14 cellular contexts compared by ENCODE assay signal in the genomic region with DNA sequence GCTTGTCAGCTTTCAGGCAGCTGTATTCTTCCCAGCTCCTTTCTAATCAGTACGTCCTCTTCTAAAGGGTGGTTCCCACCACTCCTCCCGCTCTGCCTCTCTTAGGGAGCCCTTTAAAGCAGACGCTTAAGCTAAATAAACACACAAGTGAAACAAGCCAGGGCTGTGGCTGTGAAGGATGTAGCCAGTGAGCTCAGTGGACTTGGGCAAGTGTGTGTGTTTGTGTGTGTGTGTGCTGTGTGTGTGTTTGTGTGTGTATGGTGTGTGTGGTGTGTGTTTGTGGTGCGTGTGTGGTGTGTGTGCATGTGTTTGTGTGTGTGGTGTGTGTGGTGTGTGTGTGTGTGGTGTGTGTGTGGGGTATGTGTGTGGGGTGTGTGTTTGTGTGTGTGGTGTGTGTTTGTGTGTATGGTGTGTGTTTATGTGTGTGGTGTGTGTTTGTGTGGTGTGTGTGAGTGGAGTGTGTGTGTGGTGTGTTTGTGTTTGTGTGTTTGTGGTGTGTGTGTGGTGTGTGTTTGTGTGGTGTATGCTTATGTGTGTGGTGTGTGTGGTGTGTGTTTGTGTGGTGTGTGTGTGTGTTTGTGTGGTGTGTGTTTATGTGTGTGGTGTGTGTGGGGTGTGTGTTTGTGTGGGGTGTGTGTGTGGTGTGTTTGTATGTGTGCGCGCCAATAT.
DNase-seq lines count a peak whose midpoint lies in the region; ATAC-seq and TF ChIP-seq lines count a peak whose summit lies in the region.
"Had no signal": no experiment of that assay in that cellular context is flagged by ENCODE, and none has a peak within 500 bp of the region (broad histone marks: within the 10 kb centered on the region; RNA-seq: fewer than 3 reads in every experiment).

No MANE protein-coding gene starts in this region.

- intact Hi-C loops in thyroid gland (cut with DNase I), result no loop called here
- intact Hi-C loops in activated CD4-positive, alpha-beta memory T cell treated with anti-CD3 and anti-CD28 coated beads for 36 hours (cut with micrococcal nuclease), result no loop called here

- ATAC-seq in activated T-cell treated with anti-CD3 and anti-CD28 coated beads, Interleukin-2, amount 50 U/mL, for 72 hours (replicated peaks in 1 of 2), result peak in 1 of 2 donors; percentile 7
- ATAC-seq in GM18502 (IDR thresholded peaks at IDR 0.05; ENCODE audit: poor library complexity, unreplicated experiment), result no peak
- ATAC-seq: foreskin keratinocyte had no signal

- H3K27ac Mint-ChIP-seq in activated T-cell treated with anti-CD3 and anti-CD28 coated beads, Interleukin-2, amount 50 U/mL, for 72 hours, result peak overlapping the region; percentile 20
- H3K27ac Mint-ChIP-seq in T-helper 2 cell treated with Interferon-gamma antibody and Interleukin-4, amounts not matched to agents 5 μg/mL and 100 μg/mL, for 36 hours, result peak overlapping the region; percentile 76
- H3K27ac Mint-ChIP-seq in activated CD4-positive, alpha-beta memory T cell treated with anti-CD3 and anti-CD28 coated beads for 36 hours, result no peak overlapping the region

- H3K36me3 Mint-ChIP-seq in activated T-cell treated with anti-CD3 and anti-CD28 coated beads, Interleukin-2, amount 50 U/mL, for 72 hours (ENCODE audit: insufficient read depth in 2 of 2), result no peaks in the 10 kb centered on the region
- peaks cover 1% of the 10 kb centered on the region for H3K36me3 Mint-ChIP-seq in T-helper 2 cell treated with Interferon-gamma antibody and Interleukin-4, amounts not matched to agents 5 μg/mL and 100 μg/mL, for 36 hours (ENCODE audit: low read depth)
- no peaks in the 10 kb centered on the region for H3K36me3 Mint-ChIP-seq in activated CD4-positive, alpha-beta memory T cell treated with anti-CD3 and anti-CD28 coated beads for 36 hours

- peaks cover 5% of the 10 kb centered on the region for H3K4me1 ChIP-seq in hepatocyte (ENCODE audit: insufficient read depth)
- peaks cover 5 to 17% of the 10 kb centered on the region in 2 donors for H3K4me1 ChIP-seq in thyroid gland
- H3K4me1 ChIP-seq: prostate gland, tibial nerve had no signal

- POLR2A ChIA-PET in activated CD4-positive, alpha-beta memory T cell treated with anti-CD3 and anti-CD28 coated beads for 36 hours (lab: Charles Lee), result no interaction called here

- no peaks in the 10 kb centered on the region for H3K9me2 ChIP-seq in hepatocyte (replicated peaks; ENCODE audit: insufficient read depth)

- H3K4me3 ChIP-seq in hepatocyte (no peak overlapping the region), thyroid gland (replicated peaks in 1 of 3) (no peak overlapping the region)
- H3K4me3 ChIP-seq: prostate gland, tibial nerve had no signal

- peak overlapping the region; percentile 24 for H3K27ac ChIP-seq in hepatocyte
- no peak overlapping the region for H3K27ac ChIP-seq in thyroid gland
- H3K27ac ChIP-seq: foreskin keratinocyte, prostate gland, tibial nerve had no signal

- peaks cover 3 to 4% of the 10 kb centered on the region in 2 donors for H3K9me3 Mint-ChIP-seq in activated T-cell treated with anti-CD3 and anti-CD28 coated beads, Interleukin-2, amount 50 U/mL, for 72 hours
- H3K9me3 Mint-ChIP-seq in T-helper 2 cell treated with Interferon-gamma antibody and Interleukin-4, amounts not matched to agents 5 μg/mL and 100 μg/mL, for 36 hours, result peaks cover 10% of the 10 kb centered on the region
- peaks cover 3% of the 10 kb centered on the region for H3K9me3 Mint-ChIP-seq in activated CD4-positive, alpha-beta memory T cell treated with anti-CD3 and anti-CD28 coated beads for 36 hours

- no peaks in the 10 kb centered on the region for H3K27me3 Mint-ChIP-seq in activated T-cell treated with anti-CD3 and anti-CD28 coated beads, Interleukin-2, amount 50 U/mL, for 72 hours (ENCODE audit: low read depth)
- peaks cover 5% of the 10 kb centered on the region for H3K27me3 Mint-ChIP-seq in T-helper 2 cell treated with Interferon-gamma antibody and Interleukin-4, amounts not matched to agents 5 μg/mL and 100 μg/mL, for 36 hours (ENCODE audit: low read depth)
- no peaks in the 10 kb centered on the region for H3K27me3 Mint-ChIP-seq in activated CD4-positive, alpha-beta memory T cell treated with anti-CD3 and anti-CD28 coated beads for 36 hours

- H3K4me2 ChIP-seq in hepatocyte, result peak overlapping the region; percentile 47

- TF ChIP-seq CTCF in hepatocyte (IDR thresholded peaks at IDR 0.05; ENCODE audit: poor library complexity), result no peak
- TF ChIP-seq CTCF in thyroid gland (IDR thresholded peaks at IDR 0.05), result no peak

- no peak for TF ChIP-seq POLR2A in thyroid gland (IDR thresholded peaks at IDR 0.05)

- H3K79me2 ChIP-seq in hepatocyte, result no peaks in the 10 kb centered on the region

- CTCF ChIA-PET in activated CD4-positive, alpha-beta memory T cell treated with anti-CD3 and anti-CD28 coated beads for 36 hours (lab: Charles Lee), result no interaction called here

- DNase-seq in activated T-cell treated with anti-CD3 and anti-CD28 coated beads, Interleukin-2, amount 50 U/mL, for 72 hours, result no peak
- DNase-seq in activated T-cell treated with anti-CD3 and anti-CD28 coated beads for 4 hours, result no peak
- no peak for DNase-seq in T-helper 2 cell treated with Interferon-gamma antibody and Interleukin-4, amounts not matched to agents 5 μg/mL and 100 μg/mL, for 36 hours (ENCODE audit: low spot score)
- peak; percentile 52 for DNase-seq in hepatocyte (ENCODE audit: low spot score)
- DNase-seq in thyroid gland, result peak; percentile 36 to 40
- no peak for DNase-seq in SK-N-DZ (ENCODE audit: low spot score)
- DNase-seq in activated CD4-positive, alpha-beta memory T cell treated with anti-CD3 and anti-CD28 coated beads for 36 hours, result no peak
- DNase-seq: foreskin keratinocyte, NCI-H1436, NCI-H748 treated with DMSO at 0.1 percent for 48 hours, SHP77 had no signal

- peaks cover 12% of the 10 kb centered on the region for H3K4me1 Mint-ChIP-seq in activated T-cell treated with anti-CD3 and anti-CD28 coated beads, Interleukin-2, amount 50 U/mL, for 72 hours (ENCODE audit: low read depth)
- H3K4me1 Mint-ChIP-seq in T-helper 2 cell treated with Interferon-gamma antibody and Interleukin-4, amounts not matched to agents 5 μg/mL and 100 μg/mL, for 36 hours (ENCODE audit: low read depth), result peaks cover 11% of the 10 kb centered on the region
- H3K4me1 Mint-ChIP-seq in activated CD4-positive, alpha-beta memory T cell treated with anti-CD3 and anti-CD28 coated beads for 36 hours (ENCODE audit: low read depth), result peaks cover 13% of the 10 kb centered on the region

- WGBS in hepatocyte (ENCODE audit: low lambda C conversion rate, missing lambda C conversion rate), result 61% methylated on average over 6 of the region's 6 CpGs
- 49 to 57% methylated on average over 6 of the region's 6 CpGs for WGBS in thyroid gland, 2 donors

- H3K4me3 Mint-ChIP-seq in activated T-cell treated with anti-CD3 and anti-CD28 coated beads, Interleukin-2, amount 50 U/mL, for 72 hours, result no peak overlapping the region
- peak overlapping the region; percentile 24 for H3K4me3 Mint-ChIP-seq in T-helper 2 cell treated with Interferon-gamma antibody and Interleukin-4, amounts not matched to agents 5 μg/mL and 100 μg/mL, for 36 hours
- H3K4me3 Mint-ChIP-seq in activated CD4-positive, alpha-beta memory T cell treated with anti-CD3 and anti-CD28 coated beads for 36 hours, result no peak overlapping the region

- no peaks in the 10 kb centered on the region for H4K20me1 ChIP-seq in hepatocyte (ENCODE audit: insufficient read depth, poor library complexity, severe bottlenecking)

- H3K27me3 ChIP-seq in hepatocyte (no peaks in the 10 kb centered on the region), thyroid gland (no peaks in the 10 kb centered on the region)
- H3K27me3 ChIP-seq: foreskin keratinocyte, tibial nerve had no signal

- no peaks in the 10 kb centered on the region for H3K36me3 ChIP-seq in hepatocyte (replicated peaks; ENCODE audit: insufficient read depth, low read depth)
- H3K36me3 ChIP-seq in thyroid gland, result no peaks in the 10 kb centered on the region
- H3K36me3 ChIP-seq: prostate gland, tibial nerve had no signal

- peak overlapping the region; percentile 65 for H2AFZ ChIP-seq in hepatocyte

- H3K9me3 ChIP-seq in hepatocyte (ENCODE audit: low read depth), result no peaks in the 10 kb centered on the region
- H3K9me3 ChIP-seq in thyroid gland, result no peaks in the 10 kb centered on the region
- H3K9me3 ChIP-seq: prostate gland had no signal

Comparison
In these comparisons a context has a peak if more than half of its experiments do, and no peak if none do; other contexts are left out.
1. DNase-seq: peak in hepatocyte (single experiment) and thyroid gland (2 of 2); none in activated T-cell treated with anti-CD3 and anti-CD28 coated beads, Interleukin-2, amount 50 U/mL, for 72 hours (0 of 2), activated T-cell treated with anti-CD3 and anti-CD28 coated beads for 4 hours (single experiment), T-helper 2 cell treated with Interferon-gamma antibody and Interleukin-4, amounts not matched to agents 5 μg/mL and 100 μg/mL, for 36 hours (single experiment), SK-N-DZ (single experiment) and activated CD4-positive, alpha-beta memory T cell treated with anti-CD3 and anti-CD28 coated beads for 36 hours (single experiment).